1 cellular context compared by ENCODE assay signal in the genomic region with DNA sequence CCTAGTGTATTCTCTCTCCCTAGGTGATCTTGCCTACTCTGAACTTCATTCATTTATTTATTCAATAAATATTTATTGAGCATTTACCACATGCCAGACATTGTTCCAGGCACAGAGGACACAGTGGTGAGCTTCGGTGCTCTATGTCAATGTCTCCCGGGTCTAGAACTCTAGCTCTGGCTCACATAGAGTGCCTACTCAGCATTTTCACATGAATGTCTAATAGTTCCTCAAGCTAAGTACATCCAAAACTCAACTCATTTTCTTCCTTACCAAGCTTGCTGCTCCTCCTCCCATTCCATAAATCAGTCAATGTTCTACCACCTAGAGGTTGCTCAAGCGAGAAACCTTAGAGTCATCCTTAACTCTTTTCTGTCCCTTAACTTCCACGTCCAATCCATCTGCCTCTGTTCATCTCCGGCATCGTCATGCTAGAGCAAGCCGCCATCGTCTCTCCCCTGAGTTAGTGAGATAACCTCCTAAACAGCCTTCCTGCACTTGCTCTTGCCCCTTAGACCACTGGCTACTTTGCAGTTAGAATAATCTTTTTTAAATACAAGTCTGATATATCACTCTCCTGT.
TF ChIP-seq lines count a peak whose summit lies in the region.

No MANE protein-coding gene starts in this region.

TF ChIP-seq in HepG2, 621 proteins besides CTCF, POLR2A, EP300 and RAD21 (continued from another document):
- TF ChIP-seq, protein P1, sequence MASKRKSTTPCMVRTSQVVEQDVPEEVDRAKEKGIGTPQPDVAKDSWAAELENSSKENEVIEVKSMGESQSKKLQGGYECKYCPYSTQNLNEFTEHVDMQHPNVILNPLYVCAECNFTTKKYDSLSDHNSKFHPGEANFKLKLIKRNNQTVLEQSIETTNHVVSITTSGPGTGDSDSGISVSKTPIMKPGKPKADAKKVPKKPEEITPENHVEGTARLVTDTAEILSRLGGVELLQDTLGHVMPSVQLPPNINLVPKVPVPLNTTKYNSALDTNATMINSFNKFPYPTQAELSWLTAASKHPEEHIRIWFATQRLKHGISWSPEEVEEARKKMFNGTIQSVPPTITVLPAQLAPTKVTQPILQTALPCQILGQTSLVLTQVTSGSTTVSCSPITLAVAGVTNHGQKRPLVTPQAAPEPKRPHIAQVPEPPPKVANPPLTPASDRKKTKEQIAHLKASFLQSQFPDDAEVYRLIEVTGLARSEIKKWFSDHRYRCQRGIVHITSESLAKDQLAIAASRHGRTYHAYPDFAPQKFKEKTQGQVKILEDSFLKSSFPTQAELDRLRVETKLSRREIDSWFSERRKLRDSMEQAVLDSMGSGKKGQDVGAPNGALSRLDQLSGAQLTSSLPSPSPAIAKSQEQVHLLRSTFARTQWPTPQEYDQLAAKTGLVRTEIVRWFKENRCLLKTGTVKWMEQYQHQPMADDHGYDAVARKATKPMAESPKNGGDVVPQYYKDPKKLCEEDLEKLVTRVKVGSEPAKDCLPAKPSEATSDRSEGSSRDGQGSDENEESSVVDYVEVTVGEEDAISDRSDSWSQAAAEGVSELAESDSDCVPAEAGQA (IDR thresholded peaks at IDR 0.05; ENCODE audit: low read depth), result no peak
- TF ChIP-seq, protein P1 (CRISPR knock-in tag; IDR thresholded peaks at IDR 0.05; ENCODE audit: borderline replicate concordance), result no peak
- TF ChIP-seq MAFK (conservative IDR thresholded peaks at IDR 0.05 in 1 of 2, IDR thresholded peaks at IDR 0.05 in 1 of 2; ENCODE audit: low read length in 2 of 2) (peak; percentile 95 to 97), SMAD9 (CRISPR knock-in tag; IDR thresholded peaks at IDR 0.05) (no peak)
